ENCODE assay signal across 1 cellular context in genomic region chr5:79784741-79785140, GRCh38.
TF ChIP-seq lines count a peak whose summit lies in the region.

No MANE protein-coding gene starts in this region.

TF ChIP-seq in K562, 482 proteins besides CTCF, POLR2A, EP300 and RAD21 (continued from another document):
- TF ChIP-seq RBFOX2 (IDR thresholded peaks at IDR 0.05; ENCODE audit: low read depth, low read length), result peak; percentile 36; the same call in 1 of the 2 replicates
- TF ChIP-seq POLR2G (IDR thresholded peaks at IDR 0.05; ENCODE audit: low read depth, low read length), result 0 out of 2 replicates have a peak, but pooled peaks have one; percentile 36
- 0 out of 2 replicates have a peak, but pooled peaks have one; percentile 35 for TF ChIP-seq TAF7 (tag; IDR thresholded peaks at IDR 0.05)
- TF ChIP-seq NRF1 (conservative IDR thresholded peaks at IDR 0.05 in 1 of 2, IDR thresholded peaks at IDR 0.05 in 1 of 2), result 0 out of 4 replicates have a peak, but pooled peaks of 1 of the 2 experiments have one; percentile 35
